ENCODE assay signal across 8 cellular contexts in genomic region chr10:70355234-70356021, GRCh38. TPM values are rescaled to one million over a fixed set of nuclear protein-coding genes. Genes with fewer than 3 reads are reported as not detected.
A peak's percentile ranks its signal among the peaks of the same experiment; 100 is the strongest.
DNase-seq lines count a peak whose midpoint lies in the region; ATAC-seq and TF ChIP-seq lines count a peak whose summit lies in the region.

No MANE protein-coding gene starts in this region.

- H3K4me3 Mint-ChIP-seq in activated T-cell treated with anti-CD3 and anti-CD28 coated beads, Interleukin-2, amount 50 U/mL, for 4 hours: peak overlapping the region; percentile 69

- H3K4me3 ChIP-seq in stomach: no peak overlapping the region

- intact Hi-C loops in stomach (cut with DNase I; ENCODE audit: low total_unique reads): no loop called here

- no peaks in the 10 kb centered on the region for H3K9me3 ChIP-seq in stomach

- peak overlapping the region in 1 of 5 donors; percentile 45 for H3K27ac ChIP-seq in stomach

- peak; percentile 64 for ATAC-seq in HG03159 (IDR thresholded peaks at IDR 0.05; ENCODE audit: unreplicated experiment)
- peak; percentile 81 to 85 for ATAC-seq in activated T-cell treated with anti-CD3 and anti-CD28 coated beads, Interleukin-2, amount 50 U/mL, for 4 hours

- H3K4me1 Mint-ChIP-seq in activated T-cell treated with anti-CD3 and anti-CD28 coated beads, Interleukin-2, amount 50 U/mL, for 4 hours (ENCODE audit: low read depth): peaks cover 17% of the 10 kb centered on the region

- no peaks in the 10 kb centered on the region for H3K27me3 Mint-ChIP-seq in activated T-cell treated with anti-CD3 and anti-CD28 coated beads, Interleukin-2, amount 50 U/mL, for 4 hours (ENCODE audit: low read depth)

- no peaks in the 10 kb centered on the region for H3K27me3 ChIP-seq in stomach

- WGBS in stomach, 5 donors: 67 to 78% (median 69%) methylated on average over 18 of the region's 18 CpGs

- peaks cover 0 to 28% (median 4%) of the 10 kb centered on the region in 4 donors for H3K4me1 ChIP-seq in stomach

- TF ChIP-seq CTCF in stomach (IDR thresholded peaks at IDR 0.05): no peak

- DNase-seq in CD1c-positive myeloid dendritic cell (ENCODE audit: extremely low spot score) (peak; percentile 91), NCI-H2196 (lab: John Stamatoyannopoulos, UW; ENCODE audit: unreplicated experiment) (no peak), cerebellum (ENCODE audit: low spot score) (no peak), stomach (no peak)
- DNase-seq in activated T-cell treated with anti-CD3 and anti-CD28 coated beads, Interleukin-2, amount 50 U/mL, for 4 hours: no peak
- DNase-seq in stimulated activated CD8-positive, alpha-beta memory T cell treated with anti-CD3 and anti-CD28 coated beads, Interleukin-7, amount 100 ng/mL, for 48 hours (ENCODE audit: extremely low read depth in 1 of 2, low read depth in 1 of 2): peak; percentile 8 to 25

- TF ChIP-seq EP300 in stomach (IDR thresholded peaks at IDR 0.05): no peak

- no peaks in the 10 kb centered on the region for H3K36me3 ChIP-seq in stomach

- peak; percentile 57 for TF ChIP-seq POLR2A in GM19193 (IDR thresholded peaks at IDR 0.05; ENCODE audit: extremely low read depth, insufficient read depth, insufficient read length)
- TF ChIP-seq POLR2A in stomach (IDR thresholded peaks at IDR 0.05): no peak

- H3K36me3 Mint-ChIP-seq in activated T-cell treated with anti-CD3 and anti-CD28 coated beads, Interleukin-2, amount 50 U/mL, for 4 hours (ENCODE audit: insufficient read depth): no peaks in the 10 kb centered on the region

- no peaks in the 10 kb centered on the region for H3K9me3 Mint-ChIP-seq in activated T-cell treated with anti-CD3 and anti-CD28 coated beads, Interleukin-2, amount 50 U/mL, for 4 hours

RNA-seq across cellular contexts. Expression of gene LRRC20, which starts 27.0 kb away (rescaled TPM):
- total RNA-seq in activated T-cell treated with anti-CD3 and anti-CD28 coated beads, Interleukin-2, amount 50 U/mL, for 4 hours: 10 to 100 TPM in 1 of 3 donors, 1 to 10 TPM in 2; 5.3 to 11.3 (median 7.6) TPM
- total RNA-seq in cerebellum (9.5 TPM), stomach (10 to 100 TPM in 1 of 5 donors, 1 to 10 TPM in 3, under 1 TPM in 1; 0.29 to 47.8 (median 2.3) TPM)
- polyA plus RNA-seq in stomach: 1 to 10 TPM; 3.3 to 6.1 (median 4.0) TPM

RNA-seq across cellular contexts. Expression of gene EIF4EBP2, which starts 48.5 kb away (rescaled TPM):
- 10 to 100 TPM; 28.0 to 29.4 (median 28.3) TPM for total RNA-seq in activated T-cell treated with anti-CD3 and anti-CD28 coated beads, Interleukin-2, amount 50 U/mL, for 4 hours
- total RNA-seq in cerebellum: 63.2 TPM
- 10 to 100 TPM; 24.0 to 74.7 (median 64.3) TPM for total RNA-seq in stomach
- 10 to 100 TPM; 18.9 to 43.2 (median 32.4) TPM for polyA plus RNA-seq in stomach

Comparison
In these comparisons a context has a peak if more than half of its experiments do, and no peak if none do; other contexts are left out.
1. DNase-seq: peak in CD1c-positive myeloid dendritic cell (single experiment) and stimulated activated CD8-positive, alpha-beta memory T cell treated with anti-CD3 and anti-CD28 coated beads, Interleukin-7, amount 100 ng/mL, for 48 hours (2 of 2); none in activated T-cell treated with anti-CD3 and anti-CD28 coated beads, Interleukin-2, amount 50 U/mL, for 4 hours (single experiment), NCI-H2196 (single experiment), cerebellum (single experiment) and stomach (single experiment).